Comparison of ENCODE assay signal across 33 cellular contexts in the genomic region with DNA sequence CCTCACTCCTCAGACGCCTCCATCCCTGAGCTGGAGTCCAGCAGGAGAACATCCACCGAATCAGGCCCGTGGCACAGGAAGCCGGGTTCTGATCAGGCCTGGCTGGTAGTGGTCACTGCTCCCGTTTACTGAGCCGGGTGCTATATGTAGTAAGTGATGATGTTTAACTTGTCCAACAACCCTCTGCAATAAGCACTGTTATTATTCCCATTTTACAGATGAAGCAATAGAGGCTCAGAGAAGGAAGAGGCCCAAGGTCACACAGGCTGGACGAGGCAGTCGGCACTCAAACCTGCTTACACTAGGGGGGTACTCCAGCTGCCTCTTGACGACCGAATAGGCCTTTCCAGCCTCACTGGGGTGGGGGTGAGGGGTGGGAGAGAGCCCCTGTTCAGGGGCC. TPM values are rescaled to one million over a fixed set of nuclear protein-coding genes. Genes with fewer than 3 reads are reported as not detected.
A peak's percentile ranks its signal among the peaks of the same experiment; 100 is the strongest.
DNase-seq lines count a peak whose midpoint lies in the region; ATAC-seq, FAIRE-seq and TF ChIP-seq lines count a peak whose summit lies in the region.
"Had no signal": no experiment of that assay in that cellular context is flagged by ENCODE, and none has a peak within 500 bp of the region (broad histone marks: within the 10 kb centered on the region; RNA-seq: fewer than 3 reads in every experiment).

No MANE protein-coding gene starts in this region.

- no peak overlapping the region for H2BK12ac ChIP-seq in neuronal stem cell (ENCODE audit: low read length)

- CTCF ChIA-PET in HepG2 (lab: Yijun Ruan, JAX; ENCODE audit: low intra/inter-chr PET ratio, low total read pairs): no interaction called here

- H2BK5ac ChIP-seq in neuronal stem cell (ENCODE audit: low read length): peak overlapping the region; percentile 15

- peak overlapping the region; percentile 35 for H2AK5ac ChIP-seq in neuronal stem cell (ENCODE audit: low read depth, low read length)

- H3K4me3 ChIP-seq in HepG2 (replicated peaks in 1 of 3; ENCODE audit: insufficient read depth in 1 of 3, low read depth in 2 of 3, low read length in 3 of 3) (no peak overlapping the region), right lobe of liver (no peak overlapping the region), neuronal stem cell (ENCODE audit: low read length in 2 of 2) (no peak overlapping the region)
- H3K4me3 ChIP-seq: A549; BLaER1; BLaER1 treated with 17β-estradiol and CSF1 and Interleukin-3, amounts not matched to agents 10 nM and 100 nM had no signal

- TF ChIP-seq CTCF in HepG2 (CRISPR knock-in tag; IDR thresholded peaks at IDR 0.05) (no peak), right lobe of liver (IDR thresholded peaks at IDR 0.05) (no peak)

- H3K4me2 ChIP-seq in HepG2 (ENCODE audit: low read depth, low read length) (no peak overlapping the region), neuronal stem cell (ENCODE audit: insufficient read depth, low read length, poor library complexity, severe bottlenecking) (no peak overlapping the region)
- H3K4me2 ChIP-seq: A549; BLaER1; BLaER1 treated with 17β-estradiol and CSF1 and Interleukin-3, amounts not matched to agents 10 nM and 100 nM had no signal

- TF ChIP-seq RAD21 in HepG2 (CRISPR knock-in tag; IDR thresholded peaks at IDR 0.05): no peak

- H3K18ac ChIP-seq in neuronal stem cell (ENCODE audit: low read length): peak overlapping the region; percentile 49

- H3K9ac ChIP-seq in HepG2 (ENCODE audit: insufficient read depth, low read depth, low read length) (no peak overlapping the region), neuronal stem cell (ENCODE audit: low read depth, low read length, poor library complexity) (no peak overlapping the region)
- H3K9ac ChIP-seq: BLaER1; BLaER1 treated with 17β-estradiol and CSF1 and Interleukin-3, amounts not matched to agents 10 nM and 100 nM had no signal

- H3K4me1 ChIP-seq in HepG2 (ENCODE audit: insufficient read depth, low read length): peaks cover 29% of the 10 kb centered on the region
- peaks cover 0 to 6% (median 0%) of the 10 kb centered on the region in 4 donors for H3K4me1 ChIP-seq in right lobe of liver
- peaks cover 0 to 2% of the 10 kb centered on the region in 2 donors for H3K4me1 ChIP-seq in neuronal stem cell (ENCODE audit: control insufficient read depth in 2 of 2, insufficient read depth in 1 of 2, low read depth in 1 of 2, low read length in 2 of 2)
- H3K4me1 ChIP-seq: A549, BLaER1, Caco-2 had no signal

- H3K23ac ChIP-seq in neuronal stem cell (ENCODE audit: low read depth, low read length, poor library complexity): no peak overlapping the region

- BruUV-seq in HepG2 (replicated peaks; lab: Mats Ljungman, UMichigan): no TSS peak

- H3K9me3 ChIP-seq in HepG2 (ENCODE audit: low read length) (no peaks in the 10 kb centered on the region), right lobe of liver (no peaks in the 10 kb centered on the region), neuronal stem cell (replicated peaks in 1 of 2; ENCODE audit: control insufficient read depth in 2 of 2, insufficient read depth in 1 of 2, low read depth in 1 of 2, low read length in 2 of 2) (peaks cover 0 to 3% of the 10 kb centered on the region in 2 donors)
- H3K9me3 ChIP-seq: A549; BE2C; BLaER1; BLaER1 treated with 17β-estradiol and CSF1 and Interleukin-3, amounts not matched to agents 10 nM and 100 nM; Caco-2 had no signal

- no peaks in the 10 kb centered on the region for H3K79me1 ChIP-seq in neuronal stem cell (ENCODE audit: low read depth, low read length)

- no peak for ATAC-seq in HepG2
- no peak for ATAC-seq in right lobe of liver
- ATAC-seq in GM18517 (IDR thresholded peaks at IDR 0.05; ENCODE audit: unreplicated experiment): no peak
- ATAC-seq: A549; CD8-positive, alpha-beta T cell had no signal

- H3K36me3 ChIP-seq in HepG2 (replicated peaks in 1 of 2; ENCODE audit: control insufficient read depth in 1 of 2, insufficient read depth in 2 of 2, low read length in 2 of 2): no peaks in the 10 kb centered on the region
- H3K36me3 ChIP-seq in right lobe of liver: no peaks in the 10 kb centered on the region
- no peaks in the 10 kb centered on the region for H3K36me3 ChIP-seq in neuronal stem cell (replicated peaks in 1 of 2; ENCODE audit: control insufficient read depth in 2 of 2, insufficient read depth in 2 of 2, low read length in 2 of 2)
- H3K36me3 ChIP-seq: BE2C; BLaER1; BLaER1 treated with 17β-estradiol and CSF1 and Interleukin-3, amounts not matched to agents 10 nM and 100 nM had no signal

- no peak overlapping the region for H2BK120ac ChIP-seq in neuronal stem cell (ENCODE audit: low read depth, low read length)

- intact Hi-C loops in HepG2 (cut with micrococcal nuclease; ENCODE audit: unreplicated experiment): no loop called here
- intact Hi-C loops in right lobe of liver (cut with DNase I): no loop called here

- no peak overlapping the region for H2BK15ac ChIP-seq in neuronal stem cell (ENCODE audit: low read length)

- TF ChIP-seq POLR2A in HepG2 (IDR thresholded peaks at IDR 0.05; ENCODE audit: insufficient read depth in 1 of 2, low read depth in 2 of 2, low read length in 2 of 2): no peak
- TF ChIP-seq POLR2A in right lobe of liver (IDR thresholded peaks at IDR 0.05): no peak

- H3K27ac ChIP-seq in HepG2 (ENCODE audit: extremely low read length, insufficient read depth, low read length): no peak overlapping the region
- no peak overlapping the region for H3K27ac ChIP-seq in right lobe of liver
- no peak overlapping the region for H3K27ac ChIP-seq in neuronal stem cell (replicated peaks; ENCODE audit: low read length)
- H3K27ac ChIP-seq: 22Rv1; A549; BLaER1; BLaER1 treated with 17β-estradiol and CSF1 and Interleukin-3, amounts not matched to agents 10 nM and 100 nM; C4-2B had no signal

- no peak overlapping the region for H3K4ac ChIP-seq in neuronal stem cell (ENCODE audit: low read length)

- H3K14ac ChIP-seq in neuronal stem cell (ENCODE audit: low read length): no peak overlapping the region

- no peaks in the 10 kb centered on the region for H3K79me2 ChIP-seq in HepG2 (ENCODE audit: insufficient read depth, low read length)

- TF ChIP-seq EP300 in HepG2 (IDR thresholded peaks at IDR 0.05; ENCODE audit: low read depth in 2 of 2, low read length in 2 of 2) (no peak), HepG2 (CRISPR knock-in tag; IDR thresholded peaks at IDR 0.05; ENCODE audit: borderline replicate concordance) (no peak)

- in situ Hi-C loops in HepG2 (cut with HindIII; ENCODE audit: extremely low pct_ligation_motif_present, low pct_unique_long_range_greater_than_20kb): no loop called here

- no peak for FAIRE-seq in HepG2 (lab: Jason Lieb, UNC)
- FAIRE-seq: A204.1, A549, D721Med had no signal

- H3K27me3 ChIP-seq in HepG2 (ENCODE audit: control insufficient read depth in 1 of 2, insufficient read depth in 2 of 2, low read length in 2 of 2) (peaks cover 6 to 18% of the 10 kb centered on the region in 2 experiments; a peak in 3 of 5 replicates), right lobe of liver (no peaks in the 10 kb centered on the region), neuronal stem cell (ENCODE audit: control insufficient read depth in 3 of 3, insufficient read depth in 3 of 3, low read depth in 1 of 3, low read length in 3 of 3) (no peaks in the 10 kb centered on the region)
- H3K27me3 ChIP-seq: BE2C; BLaER1; BLaER1 treated with 17β-estradiol and CSF1 and Interleukin-3, amounts not matched to agents 10 nM and 100 nM had no signal

- no peaks in the 10 kb centered on the region for H4K20me1 ChIP-seq in HepG2 (ENCODE audit: insufficient read depth, low read length)
- H4K20me1 ChIP-seq: BLaER1; BLaER1 treated with 17β-estradiol and CSF1 and Interleukin-3, amounts not matched to agents 10 nM and 100 nM had no signal

- 50% methylated on average over 10 of the region's 10 CpGs for WGBS in HepG2 (ENCODE audit: low lambda C conversion rate)
- WGBS in right lobe of liver (ENCODE audit: insufficient coverage, low coverage, low lambda C conversion rate, missing lambda C conversion rate): 91% methylated on average over 4 of the region's 10 CpGs
- WGBS in neuronal stem cell (ENCODE audit: extremely low coverage in 2 of 2, insufficient read length in 2 of 2, insufficient replicate concordance in 1 of 2), 2 donors: no CpG with 5 or more reads among the region's 10 CpGs

- no peak overlapping the region for H4K8ac ChIP-seq in neuronal stem cell (ENCODE audit: low read depth, low read length)

- POLR2A ChIA-PET in HepG2 (lab: Yijun Ruan, JAX): no interaction called here

- H4K91ac ChIP-seq in neuronal stem cell (ENCODE audit: low read depth, low read length, poor library complexity): no peak overlapping the region

- DNase-seq in HepG2 (ENCODE audit: low spot score): no peak
- DNase-seq in right lobe of liver: no peak
- DNase-seq in neuronal stem cell (ENCODE audit: low spot score): no peak
- DNase-seq: 8988T; ACHN; AML-193; BE2C; C1 segment of cervical spinal cord; Caco-2; Calu3; CD4-positive, alpha-beta memory T cell; CD4-positive, alpha-beta T cell; CD4-positive, CD25-positive, alpha-beta regulatory T cell; CD8-positive, alpha-beta memory T cell; CD8-positive, alpha-beta T cell; COR-L47; DMS 273 treated with DMSO at 0.1 percent for 48 hours; DMS153; DMS53; DMS79; DMS79 treated with DMSO at 0.1 percent for 48 hours; DND-41; EL had no signal

- H2AFZ ChIP-seq in HepG2 (ENCODE audit: low read length) (no peak overlapping the region), neuronal stem cell (ENCODE audit: low read length) (no peak overlapping the region)

RNA-seq across cellular contexts. Expression of gene VSTM2L, which starts 14.3 kb away (rescaled TPM):
- total RNA-seq in HepG2 (2016; rRNA removed; fragmentation: Illumina TruSeq; extraction: Trizol) (not detected in 2 replicates), right lobe of liver (10 to 100 TPM in 1 of 6 experiments, 1 to 10 TPM in 3, under 1 TPM in 2; 0.56 to 10.7 (median 1.8) TPM)
- total RNA-seq in HepG2 (2016; cell fraction: cytosol; rRNA removed; fragmentation: Illumina TruSeq; extraction: Trizol; ENCODE audit: low read depth): not detected in 2 replicates
- total RNA-seq in HepG2 (2016; cell fraction: insoluble cytoplasmic fraction; rRNA removed; fragmentation: Illumina TruSeq; extraction: Trizol): 0.04 TPM in 1 of 2 replicates, not detected in the other
- total RNA-seq in HepG2 (2016; cell fraction: membrane; rRNA removed; fragmentation: Illumina TruSeq; extraction: Trizol): not detected in 2 replicates
- not detected in 2 replicates for total RNA-seq in HepG2 (2016; cell fraction: nucleus; rRNA removed; fragmentation: Illumina TruSeq; extraction: Trizol)
- polyA plus RNA-seq in HepG2 (2011; rRNA removed): 0.03 TPM in 1 of 2 replicates, not detected in the other
- polyA plus RNA-seq in HepG2 (2011; cell fraction: cytosol; rRNA removed): not detected in 2 replicates
- not detected in 2 replicates for polyA plus RNA-seq in HepG2 (2011; cell fraction: nucleus; rRNA removed)
- polyA plus RNA-seq in HepG2 (2012): 0.19 TPM in 1 of 2 replicates, not detected in the other
- polyA plus RNA-seq in HepG2 (2016; cell fraction: cytosol; fragmentation: Illumina TruSeq; extraction: Trizol; ENCODE audit: low read depth): 0.08 TPM in 1 of 2 replicates, not detected in the other
- not detected in 2 replicates for polyA plus RNA-seq in HepG2 (2016; cell fraction: insoluble cytoplasmic fraction; fragmentation: Illumina TruSeq; extraction: Trizol; ENCODE audit: low read depth)
- not detected in 2 replicates for polyA plus RNA-seq in HepG2 (2016; cell fraction: membrane; fragmentation: Illumina TruSeq; extraction: Trizol; ENCODE audit: low read depth)
- polyA plus RNA-seq in HepG2 (2016; cell fraction: nucleus; fragmentation: Illumina TruSeq; extraction: Trizol; ENCODE audit: insufficient read depth, low read depth): not detected in 2 replicates
- polyA minus RNA-seq in HepG2 (2011; rRNA and poly(A)+ RNA removed; ENCODE audit: low replicate concordance): not detected in 2 replicates
- not detected in 2 replicates for polyA minus RNA-seq in HepG2 (2011; cell fraction: cytosol; rRNA and poly(A)+ RNA removed)
- not detected in 2 replicates for polyA minus RNA-seq in HepG2 (2011; cell fraction: nucleus; rRNA and poly(A)+ RNA removed)
- 9.1 TPM for polyA plus RNA-seq in neuronal stem cell (2013, experiment 1 of 2)
- 8.0 TPM for polyA plus RNA-seq in neuronal stem cell (2013, experiment 2 of 2)
- total RNA-seq: B cell; Caco-2; CD4-positive, alpha-beta memory T cell; CD4-positive, alpha-beta T cell; CD4-positive, CD25-positive, alpha-beta regulatory T cell; CD8-positive, alpha-beta memory T cell; CD8-positive, alpha-beta T cell had no signal
- polyA plus RNA-seq: CD14-positive monocyte; CD4-positive, alpha-beta memory T cell; CD4-positive, CD25-positive, alpha-beta regulatory T cell; CD8-positive, alpha-beta memory T cell had no signal
